9 cellular contexts compared by ENCODE assay signal in genomic region chr20:50516180-50516934, GRCh38. TPM values are rescaled to one million over a fixed set of nuclear protein-coding genes. Genes with fewer than 3 reads are reported as not detected.
A peak's percentile ranks its signal among the peaks of the same experiment; 100 is the strongest.
DNase-seq lines count a peak whose midpoint lies in the region; ATAC-seq and TF ChIP-seq lines count a peak whose summit lies in the region.
"Had no signal": no experiment of that assay in that cellular context is flagged by ENCODE, and none has a peak within 500 bp of the region (broad histone marks: within the 10 kb centered on the region; RNA-seq: fewer than 3 reads in every experiment).

No MANE protein-coding gene starts in this region.

- no peak for TF ChIP-seq CTCF in VCaP (conservative IDR thresholded peaks at IDR 0.05)

- POLR2A ChIA-PET in activated CD4-positive, alpha-beta T cell treated with anti-CD3 and anti-CD28 coated beads for 36 hours (lab: Charles Lee) = interaction anchor here (0.9 to 5.6 kb wide), 4 partner anchors 29 to 46 kb away, joined by 4 to 29 read pairs (median 6); no protein-coding TSS in a partner anchor

- no peaks in the 10 kb centered on the region for H3K27me3 Mint-ChIP-seq in activated CD4-positive, alpha-beta T cell treated with anti-CD3 and anti-CD28 coated beads for 36 hours
- H3K27me3 Mint-ChIP-seq in stimulated activated naive CD8-positive, alpha-beta T cell treated with anti-CD3 and anti-CD28 coated beads, Interleukin-15, amount 100 ng/mL, for 72 hours = no peaks in the 10 kb centered on the region

- intact Hi-C loops in activated CD4-positive, alpha-beta T cell treated with anti-CD3 and anti-CD28 coated beads for 36 hours (cut with DNase I, micrococcal nuclease) = loop anchor here (5.0 to 10.0 kb wide), 4 partner anchors 39 to 922 kb away; partner anchors contain the start of gene SLC9A8 (in 1 of the 2)
- intact Hi-C loops in head of caudate nucleus (cut with DNase I) = no loop called here

- DNase-seq in activated CD4-positive, alpha-beta T cell treated with anti-CD3 and anti-CD28 coated beads for 36 hours = no peak
- no peak for DNase-seq in activated CD4-positive, alpha-beta T cell treated with anti-CD3 and anti-CD28 coated beads, Interleukin-2, amount 50 U/mL, for 1 hour
- no peak for DNase-seq in stimulated activated naive CD8-positive, alpha-beta T cell treated with anti-CD3 and anti-CD28 coated beads, Interleukin-15, amount 100 ng/mL, for 72 hours
- DNase-seq in nucleus accumbens (lab: John Stamatoyannopoulos, UW) (no peak), head of caudate nucleus (no peak), AG20443 (ENCODE audit: low spot score) (no peak)
- DNase-seq: posterior cingulate gyrus had no signal

- H3K27ac Mint-ChIP-seq in activated CD4-positive, alpha-beta T cell treated with anti-CD3 and anti-CD28 coated beads for 36 hours = peak overlapping the region; percentile 99
- peak overlapping the region; percentile 69 to 98 for H3K27ac Mint-ChIP-seq in stimulated activated naive CD8-positive, alpha-beta T cell treated with anti-CD3 and anti-CD28 coated beads, Interleukin-15, amount 100 ng/mL, for 72 hours

- no peaks in the 10 kb centered on the region for H3K9me3 Mint-ChIP-seq in activated CD4-positive, alpha-beta T cell treated with anti-CD3 and anti-CD28 coated beads for 36 hours (ENCODE audit: low read depth)
- H3K9me3 Mint-ChIP-seq in stimulated activated naive CD8-positive, alpha-beta T cell treated with anti-CD3 and anti-CD28 coated beads, Interleukin-15, amount 100 ng/mL, for 72 hours = no peaks in the 10 kb centered on the region

- H3K36me3 Mint-ChIP-seq in activated CD4-positive, alpha-beta T cell treated with anti-CD3 and anti-CD28 coated beads for 36 hours (ENCODE audit: low read depth) = peaks cover 53% of the 10 kb centered on the region

- H3K4me3 Mint-ChIP-seq in activated CD4-positive, alpha-beta T cell treated with anti-CD3 and anti-CD28 coated beads for 36 hours = peak overlapping the region; percentile 99
- peak overlapping the region; percentile 63 to 72 for H3K4me3 Mint-ChIP-seq in stimulated activated naive CD8-positive, alpha-beta T cell treated with anti-CD3 and anti-CD28 coated beads, Interleukin-15, amount 100 ng/mL, for 72 hours

- peaks cover 93% of the 10 kb centered on the region for H3K4me1 Mint-ChIP-seq in activated CD4-positive, alpha-beta T cell treated with anti-CD3 and anti-CD28 coated beads for 36 hours
- peaks cover 94% of the 10 kb centered on the region for H3K4me1 Mint-ChIP-seq in stimulated activated naive CD8-positive, alpha-beta T cell treated with anti-CD3 and anti-CD28 coated beads, Interleukin-15, amount 100 ng/mL, for 72 hours

- peak; percentile 11 for ATAC-seq in activated CD4-positive, alpha-beta T cell treated with anti-CD3 and anti-CD28 coated beads for 36 hours
- peak; percentile 44 for ATAC-seq in HG03159 (IDR thresholded peaks at IDR 0.05; ENCODE audit: unreplicated experiment)
- ATAC-seq in stimulated activated naive CD8-positive, alpha-beta T cell treated with anti-CD3 and anti-CD28 coated beads, Interleukin-15, amount 100 ng/mL, for 72 hours = peak; percentile 19

- peak overlapping the region; percentile 82 for H3K27ac ChIP-seq in VCaP

- CTCF ChIA-PET in activated CD4-positive, alpha-beta T cell treated with anti-CD3 and anti-CD28 coated beads for 36 hours (lab: Charles Lee) = interaction anchor here (0.6 to 4.1 kb wide), 11 partner anchors 15 to 984 kb away, joined by 3 to 25 read pairs (median 3); no protein-coding TSS in a partner anchor

RNA-seq across cellular contexts. Expression of gene PTPN1, which starts 6.2 kb away (rescaled TPM):
- total RNA-seq in activated CD4-positive, alpha-beta T cell treated with anti-CD3 and anti-CD28 coated beads for 36 hours = 10 to 100 TPM; 79.0 to 92.8 TPM
